ENCODE assay signal across 8 cellular contexts in the genomic region with DNA sequence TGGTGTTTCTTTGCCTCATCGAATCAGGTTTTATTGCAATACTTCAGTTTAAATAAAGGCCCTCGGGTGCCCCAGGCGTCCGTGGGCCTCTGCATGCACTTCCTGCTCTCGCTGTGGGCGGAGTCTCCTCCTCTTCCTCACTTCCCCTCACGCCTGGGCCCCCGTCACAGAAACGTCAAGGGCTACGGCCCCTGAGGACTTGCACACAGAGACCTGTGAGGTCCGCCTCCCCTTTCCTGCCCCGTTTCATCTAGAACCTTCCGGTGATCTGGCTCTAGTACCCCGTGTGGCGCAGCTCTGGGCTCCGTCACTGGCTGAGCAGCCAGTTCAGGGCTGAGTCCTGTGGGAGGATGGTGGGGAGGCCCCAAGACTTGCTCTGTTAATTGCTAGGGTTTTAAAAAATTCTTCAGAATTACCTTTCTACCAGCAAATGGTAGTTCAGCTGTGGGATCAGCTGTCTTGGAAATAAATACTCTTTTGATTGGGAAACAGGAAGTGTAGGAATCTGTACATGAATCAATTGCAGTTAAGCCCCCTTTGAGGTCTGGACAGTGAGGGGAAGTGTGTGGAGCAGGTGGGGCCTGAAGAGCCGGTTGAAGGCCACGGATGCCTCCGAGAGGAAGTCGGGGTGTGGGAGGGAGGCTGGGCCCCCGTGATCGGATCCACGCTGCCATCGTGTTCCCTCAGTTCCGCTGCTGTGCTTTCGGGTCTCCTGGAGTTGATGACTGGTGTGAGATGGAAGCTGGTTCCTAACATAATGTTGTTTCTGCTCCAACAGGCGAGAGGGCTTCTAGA. TPM values are rescaled to one million over a fixed set of nuclear protein-coding genes. Genes with fewer than 3 reads are reported as not detected.
DNase-seq lines count a peak whose midpoint lies in the region; ATAC-seq and TF ChIP-seq lines count a peak whose summit lies in the region.

No MANE protein-coding gene starts in this region.

- H3K4me3 ChIP-seq in Panc1 (ENCODE audit: low read depth in 2 of 2, low read length in 2 of 2) (no peak overlapping the region), H7 (ENCODE audit: insufficient read depth, low read depth, low read length) (no peak overlapping the region)

- CTCF ChIA-PET in Panc1 (lab: Charles Lee), result interaction anchor here (0.6 kb wide), 1 partner anchor 9 kb away, joined by 3 read pairs; no protein-coding TSS in a partner anchor

- H3K27me3 Mint-ChIP-seq in mesothelial cell of epicardium (ENCODE audit: low read depth), result peaks cover 4% of the 10 kb centered on the region
- H3K27me3 Mint-ChIP-seq in stimulated activated memory B cell treated with anti-CD40 and anti-IgM and Interleukin-4, amounts not matched to agents 10 μg/mL and 1 μg/mL and 100 μg/mL, for 72 hours, result no peaks in the 10 kb centered on the region

- H3K27ac ChIP-seq in Panc1 (ENCODE audit: low read length), result peak overlapping the region; percentile 32

- peaks cover 27% of the 10 kb centered on the region for H3K4me1 ChIP-seq in Panc1 (ENCODE audit: control insufficient read depth, insufficient read depth, low read length)

- DNase-seq in Panc1 (ENCODE audit: low read depth, low spot score) (no peak), mesothelial cell of epicardium (ENCODE audit: low spot score in 2 of 2, unreplicated experiment in 2 of 2) (no peak), H7 (no peak), HPDE6-E6E7 (ENCODE audit: extremely low spot score) (no peak)
- peak; percentile 84 for DNase-seq in activated naive CD4-positive, alpha-beta T cell treated with Interleukin-2 at 50 U/mL for 16 hours

- TF ChIP-seq CTCF in GM12873 (IDR thresholded peaks at IDR 0.05; ENCODE audit: insufficient read depth, low read depth, low read length, missing control alignments) (peak; percentile 0), Panc1 (IDR thresholded peaks at IDR 0.05) (no peak), mesothelial cell of epicardium (IDR thresholded peaks at IDR 0.05; ENCODE audit: unreplicated experiment) (no peak)

- H3K4me1 Mint-ChIP-seq in mesothelial cell of epicardium, result peaks cover 34% of the 10 kb centered on the region
- peaks cover 66% of the 10 kb centered on the region for H3K4me1 Mint-ChIP-seq in stimulated activated memory B cell treated with anti-CD40 and anti-IgM and Interleukin-4, amounts not matched to agents 10 μg/mL and 1 μg/mL and 100 μg/mL, for 72 hours

- peaks cover 2% of the 10 kb centered on the region for H3K36me3 Mint-ChIP-seq in mesothelial cell of epicardium
- peaks cover 20% of the 10 kb centered on the region for H3K36me3 Mint-ChIP-seq in stimulated activated memory B cell treated with anti-CD40 and anti-IgM and Interleukin-4, amounts not matched to agents 10 μg/mL and 1 μg/mL and 100 μg/mL, for 72 hours

- ATAC-seq in HG02588 (IDR thresholded peaks at IDR 0.05; ENCODE audit: unreplicated experiment), result peak; percentile 73
- no peak for ATAC-seq in Panc1
- peak; percentile 92 for ATAC-seq in stimulated activated memory B cell treated with anti-CD40 and anti-IgM and Interleukin-4, amounts not matched to agents 10 μg/mL and 1 μg/mL and 100 μg/mL, for 72 hours

- H3K4me3 Mint-ChIP-seq in mesothelial cell of epicardium, result no peak overlapping the region
- H3K4me3 Mint-ChIP-seq in stimulated activated memory B cell treated with anti-CD40 and anti-IgM and Interleukin-4, amounts not matched to agents 10 μg/mL and 1 μg/mL and 100 μg/mL, for 72 hours, result peak overlapping the region; percentile 83

- H3K36me3 ChIP-seq in Panc1 (ENCODE audit: control insufficient read depth, insufficient read depth, low read length), result no peaks in the 10 kb centered on the region
- H3K36me3 ChIP-seq in H7 (replicated peaks; ENCODE audit: control insufficient read depth, insufficient read depth, low read length), result no peaks in the 10 kb centered on the region

- intact Hi-C loops in Panc1 (cut with micrococcal nuclease; ENCODE audit: unreplicated experiment), result no loop called here

- H3K27me3 ChIP-seq in Panc1 (ENCODE audit: control insufficient read depth, insufficient read depth, low read length), result no peaks in the 10 kb centered on the region
- H3K27me3 ChIP-seq in H7 (ENCODE audit: control insufficient read depth, insufficient read depth, low read length), result no peaks in the 10 kb centered on the region

- peak overlapping the region; percentile 61 for H3K27ac Mint-ChIP-seq in mesothelial cell of epicardium
- H3K27ac Mint-ChIP-seq in stimulated activated memory B cell treated with anti-CD40 and anti-IgM and Interleukin-4, amounts not matched to agents 10 μg/mL and 1 μg/mL and 100 μg/mL, for 72 hours, result peak overlapping the region; percentile 94

- H3K9me3 ChIP-seq in Panc1 (ENCODE audit: control insufficient read depth, insufficient read depth, low read depth, low read length), result no peaks in the 10 kb centered on the region

- H3K9me3 Mint-ChIP-seq in mesothelial cell of epicardium, result no peaks in the 10 kb centered on the region
- no peaks in the 10 kb centered on the region for H3K9me3 Mint-ChIP-seq in stimulated activated memory B cell treated with anti-CD40 and anti-IgM and Interleukin-4, amounts not matched to agents 10 μg/mL and 1 μg/mL and 100 μg/mL, for 72 hours

- no TSS peak for BruUV-seq in Panc1 (replicated peaks; lab: Mats Ljungman, UMichigan)

- POLR2A ChIA-PET in Panc1 (lab: Charles Lee), result interaction anchor here (0.7 kb wide), 1 partner anchor 244 kb away, joined by 5 read pairs; no protein-coding TSS in a partner anchor

- in situ Hi-C loops in Panc1 (cut with HindIII; ENCODE audit: low pct_unique_long_range_greater_than_20kb, low sequenced_read_pairs), result no loop called here

RNA-seq across cellular contexts. Expression of gene NFATC1, which starts 10.2 kb away (rescaled TPM):
- total RNA-seq in Panc1 (2021; ENCODE audit: unreplicated experiment) (30.8 TPM), mesothelial cell of epicardium (13.4 to 17.5 TPM (median 13.4 TPM) in 3 replicates)
- polyA plus RNA-seq in Panc1 (2012; ENCODE audit: insufficient read length), result 38.3 TPM
- total RNA-seq in H7 (2014; rRNA removed; shearing (Covaris generic)), result 14.1 and 14.5 TPM in 2 replicates
